ENCODE assay signal across 9 cellular contexts in genomic region chr2:24456610-24457556, GRCh38. TPM values are rescaled to one million over a fixed set of nuclear protein-coding genes. Genes with fewer than 3 reads are reported as not detected.
A peak's percentile ranks its signal among the peaks of the same experiment; 100 is the strongest.
DNase-seq lines count a peak whose midpoint lies in the region; ATAC-seq and TF ChIP-seq lines count a peak whose summit lies in the region.
"Had no signal": no experiment of that assay in that cellular context is flagged by ENCODE, and none has a peak within 500 bp of the region (broad histone marks: within the 10 kb centered on the region; RNA-seq: fewer than 3 reads in every experiment).

No MANE protein-coding gene starts in this region.

- H3K9me2 ChIP-seq in Karpas-422 (replicated peaks; ENCODE audit: insufficient read depth, low read length) = no peaks in the 10 kb centered on the region

- H2AFZ ChIP-seq in OCI-LY3 (ENCODE audit: low read depth, low read length) = no peak overlapping the region
- no peak overlapping the region for H2AFZ ChIP-seq in Karpas-422 (ENCODE audit: low read length)

- H3K27me3 ChIP-seq in OCI-LY3 (ENCODE audit: low read depth, low read length) (no peaks in the 10 kb centered on the region), Karpas-422 (ENCODE audit: low read length) (no peaks in the 10 kb centered on the region)

- peaks cover 57% of the 10 kb centered on the region for H3K4me1 Mint-ChIP-seq in CD14-positive monocyte

- H3K4me3 Mint-ChIP-seq in CD14-positive monocyte = peak overlapping the region in 1 of 2 donors; percentile 75
- H3K4me3 Mint-ChIP-seq: activated naive CD8-positive, alpha-beta T cell had no signal

- H3K4me3 ChIP-seq in OCI-LY3 (ENCODE audit: low read length) (no peak overlapping the region), epithelial cell of proximal tubule (ENCODE audit: low read depth, low read length) (no peak overlapping the region), Karpas-422 (ENCODE audit: low read length) (no peak overlapping the region)

- peaks cover 21% of the 10 kb centered on the region for H3K4me1 ChIP-seq in OCI-LY3 (ENCODE audit: low read length)
- no peaks in the 10 kb centered on the region for H3K4me1 ChIP-seq in Karpas-422 (ENCODE audit: low read length)

- DNase-seq in CD14-positive monocyte (ENCODE audit: low spot score) (peak; percentile 82), epithelial cell of proximal tubule (ENCODE audit: low read depth) (peak; percentile 22), posterior cingulate gyrus (peak; percentile 28 to 95 (median 72)), Karpas-422 (no peak), GF-D8 (lab: John Stamatoyannopoulos, UW) (no peak), NCI-H1092 (lab: John Stamatoyannopoulos, UW) (no peak)

- TF ChIP-seq CTCF in CD14-positive monocyte (IDR thresholded peaks at IDR 0.05) (no peak), OCI-LY3 (IDR thresholded peaks at IDR 0.05; ENCODE audit: low read depth, low read length) (no peak), epithelial cell of proximal tubule (conservative IDR thresholded peaks at IDR 0.05; ENCODE audit: low read depth, low read length) (no peak)

- peak overlapping the region; percentile 40 for H3K4me2 ChIP-seq in OCI-LY3 (ENCODE audit: low read length)
- no peak overlapping the region for H3K4me2 ChIP-seq in Karpas-422 (ENCODE audit: low read depth, low read length, poor library complexity, severe bottlenecking)

- H3K9ac ChIP-seq in OCI-LY3 (ENCODE audit: low read length) (no peak overlapping the region), Karpas-422 (ENCODE audit: low read length) (no peak overlapping the region)

- H3K27me3 Mint-ChIP-seq in CD14-positive monocyte (ENCODE audit: low read depth in 3 of 3) = peaks cover 0 to 4% (median 0%) of the 10 kb centered on the region in 3 donors
- H3K27me3 Mint-ChIP-seq: activated naive CD8-positive, alpha-beta T cell had no signal

- H3K27ac ChIP-seq in OCI-LY3 (ENCODE audit: low read length) (no peak overlapping the region), Karpas-422 (ENCODE audit: low read length) (no peak overlapping the region)

- ATAC-seq in HG02884 (IDR thresholded peaks at IDR 0.05; ENCODE audit: unreplicated experiment) = no peak

- intact Hi-C loops in CD14-positive monocyte (cut with micrococcal nuclease) = loop anchor here in 1 of 2 donors (5.0 kb wide), 1 partner anchor 35 kb away; the partner anchor contains the start of gene NCOA1
- intact Hi-C loops in posterior cingulate gyrus (cut with DNase I) = no loop called here

- peak overlapping the region in 5 of 7 donors; percentile 9 to 85 (median 48) for H3K27ac Mint-ChIP-seq in CD14-positive monocyte
- H3K27ac Mint-ChIP-seq: activated naive CD8-positive, alpha-beta T cell had no signal

- H3K9me3 ChIP-seq in OCI-LY3 (ENCODE audit: insufficient read depth, low read length) (no peaks in the 10 kb centered on the region), Karpas-422 (ENCODE audit: low read length) (no peaks in the 10 kb centered on the region)

- no peaks in the 10 kb centered on the region for H3K36me3 Mint-ChIP-seq in CD14-positive monocyte
- H3K36me3 Mint-ChIP-seq: activated naive CD8-positive, alpha-beta T cell had no signal

- H3K36me3 ChIP-seq in OCI-LY3 (replicated peaks; ENCODE audit: low read depth, low read length) (no peaks in the 10 kb centered on the region), Karpas-422 (ENCODE audit: insufficient read depth, low read length) (no peaks in the 10 kb centered on the region)

- H4K20me1 ChIP-seq in OCI-LY3 (ENCODE audit: insufficient read depth, low read length) = no peaks in the 10 kb centered on the region
- no peaks in the 10 kb centered on the region for H4K20me1 ChIP-seq in Karpas-422 (ENCODE audit: insufficient read depth, low read depth, low read length)

- H3K79me2 ChIP-seq in OCI-LY3 (ENCODE audit: low read length) (no peaks in the 10 kb centered on the region), Karpas-422 (ENCODE audit: low read length) (no peaks in the 10 kb centered on the region)

- H3K9me3 Mint-ChIP-seq in CD14-positive monocyte = no peaks in the 10 kb centered on the region

RNA-seq across cellular contexts. Expression of gene NCOA1, which starts 34.2 kb away (rescaled TPM):
- 10 to 100 TPM in 1 of 2 donors, 1 to 10 TPM in 1; 7.3 to 10.2 TPM for polyA plus RNA-seq in CD14-positive monocyte
- total RNA-seq in epithelial cell of proximal tubule = 3.5 and 11.0 TPM in 2 replicates
- total RNA-seq in Karpas-422 (2014; rRNA removed; shearing (Covaris generic); ENCODE audit: low replicate concordance) = 4.1 and 5.4 TPM in 2 replicates

Comparison
In these comparisons a context has a peak if more than half of its experiments do, and no peak if none do; other contexts are left out.
1. DNase-seq: peak in CD14-positive monocyte (single experiment), epithelial cell of proximal tubule (single experiment) and posterior cingulate gyrus (10 of 10); none in Karpas-422 (single experiment), GF-D8 (single experiment) and NCI-H1092 (single experiment).